12 cellular contexts compared by ENCODE assay signal in the genomic region with DNA sequence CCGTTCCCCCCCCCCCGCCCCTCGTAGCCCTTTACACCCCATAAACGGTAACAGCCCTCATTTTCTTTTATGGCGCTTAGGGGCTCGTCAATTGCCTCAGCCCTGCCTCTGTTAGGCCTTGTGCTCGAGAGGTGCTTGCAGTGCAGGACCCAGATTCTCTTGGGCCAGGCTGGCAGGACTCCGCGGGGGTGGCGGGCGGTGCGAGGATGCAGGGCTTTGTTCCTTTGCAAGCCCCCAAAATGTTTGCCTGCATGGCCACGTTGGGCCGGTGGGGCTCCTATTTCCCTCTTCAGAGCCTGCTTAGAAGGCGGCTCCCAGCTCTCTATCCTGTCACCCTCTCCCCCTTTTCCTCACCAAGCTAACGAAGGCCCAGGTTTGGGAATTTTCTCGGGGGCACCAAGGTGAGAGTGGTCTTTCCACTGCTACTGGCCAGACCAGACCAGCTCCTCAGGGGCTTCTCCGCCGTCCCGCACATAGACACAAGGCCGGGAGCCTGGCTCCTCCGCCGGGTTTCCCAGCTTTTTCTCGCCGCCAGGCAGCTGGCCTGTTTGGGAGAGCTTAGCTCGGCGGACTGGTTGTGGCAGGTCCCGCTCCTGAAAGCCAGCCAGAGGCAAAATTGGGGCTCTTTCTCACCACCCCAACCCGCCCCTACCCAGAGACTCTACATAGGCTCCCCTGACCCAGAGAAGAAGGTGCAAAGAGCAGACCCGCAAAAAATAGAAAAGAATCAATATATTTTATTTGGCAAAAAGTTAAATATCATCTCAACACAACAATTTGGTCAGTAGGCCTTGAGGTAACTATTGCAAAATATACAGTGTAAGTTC. TPM values are rescaled to one million over a fixed set of nuclear protein-coding genes. Genes with fewer than 3 reads are reported as not detected.
DNase-seq lines count a peak whose midpoint lies in the region; ATAC-seq and TF ChIP-seq lines count a peak whose summit lies in the region.
"Had no signal": no experiment of that assay in that cellular context is flagged by ENCODE, and none has a peak within 500 bp of the region (broad histone marks: within the 10 kb centered on the region; RNA-seq: fewer than 3 reads in every experiment).

No MANE protein-coding gene starts in this region.

- no peak for ATAC-seq in psoas muscle

- H3K36me3 ChIP-seq in psoas muscle (ENCODE audit: insufficient read depth in 1 of 2, low read depth in 1 of 2), result no peaks in the 10 kb centered on the region

- peak overlapping the region; percentile 86 for H3K27ac ChIP-seq in psoas muscle

- 63 to 68% (median 63%) methylated on average over 24 to 30 of the region's 30 CpGs for WGBS in psoas muscle, 3 donors

- no peaks in the 10 kb centered on the region for H3K9me3 ChIP-seq in psoas muscle

- no peaks in the 10 kb centered on the region for H3K27me3 ChIP-seq in psoas muscle (ENCODE audit: insufficient read depth in 3 of 3, low read length in 2 of 3)

- no peak for TF ChIP-seq CTCF in foreskin fibroblast (IDR thresholded peaks at IDR 0.05; ENCODE audit: low read depth, low read length)
- no peak for TF ChIP-seq CTCF in psoas muscle (IDR thresholded peaks at IDR 0.05)

- peaks cover 18% of the 10 kb centered on the region for H3K4me1 ChIP-seq in psoas muscle

- in situ Hi-C loops in Caki2 (cut with HindIII; ENCODE audit: low pct_unique_long_range_greater_than_20kb, low sequenced_read_pairs), result loop anchor here (5.0 kb wide), 1 partner anchor 35 kb away; no protein-coding TSS in a partner anchor

- H3K4me3 ChIP-seq in foreskin fibroblast (ENCODE audit: low read depth in 1 of 2, low read length in 2 of 2) (peak overlapping the region; percentile 59 to 93), psoas muscle (peak overlapping the region; percentile 79)

- intact Hi-C loops in psoas muscle (cut with DNase I), result loop anchor here (2.0 to 10.0 kb wide), 9 partner anchors 309 to 1597 kb away; a partner anchor contains a TSS

- DNase-seq in Caki2 (ENCODE audit: low read depth) (peak; percentile 62), LoVo (ENCODE audit: low spot score) (peak; percentile 43), foreskin fibroblast (no peak), psoas muscle (peak in 1 of 2 donors; percentile 59), NCI-H1048 (lab: John Stamatoyannopoulos, UW) (no peak), Kasumi-1 (lab: John Stamatoyannopoulos, UW) (no peak), activated gamma-delta T cell treated with Interleukin-2 at 50 U/mL for 16 hours (no peak), SW 1271 (lab: John Stamatoyannopoulos, UW) (no peak)
- DNase-seq: NCI-H82; stimulated activated CD4-positive, alpha-beta T cell treated with anti-CD3 and anti-CD28 coated beads, Interleukin-2, amount 100 ng/mL, for 48 hours; trophoblast cell had no signal

RNA-seq across cellular contexts. Expression of a gene that starts 3.4 kb away (rescaled TPM):
- total RNA-seq in Caki2 (2014; rRNA removed; shearing (Covaris generic); ENCODE audit: low replicate concordance), result 46.9 and 62.2 TPM in 2 replicates
- 10 to 100 TPM in 1 of 4 donors, 1 to 10 TPM in 1, under 1 TPM in 1, not detected in 1; 0.81 to 19.9 (median 4.9) TPM for total RNA-seq in psoas muscle
- polyA plus RNA-seq in psoas muscle, result 10 to 100 TPM; 13.8 to 55.9 (median 18.2) TPM

RNA-seq across cellular contexts. Expression of a gene that starts 5.5 kb away (rescaled TPM):
- total RNA-seq in Caki2 (2014; rRNA removed; shearing (Covaris generic); ENCODE audit: low replicate concordance), result 5.1 TPM in 1 of 2 replicates, not detected in the other
- total RNA-seq in psoas muscle, result 1 to 10 TPM; 4.7 to 8.4 (median 6.7) TPM
- 10 to 100 TPM in 1 of 3 donors, 1 to 10 TPM in 2; 2.9 to 10.2 (median 6.2) TPM for polyA plus RNA-seq in psoas muscle
- polyA plus RNA-seq: liver had no signal

RNA-seq across cellular contexts. Expression of a gene that starts 9.6 kb away (rescaled TPM):
- 3.3 and 32.9 TPM in 2 replicates for total RNA-seq in Caki2 (2014; rRNA removed; shearing (Covaris generic); ENCODE audit: low replicate concordance)
- total RNA-seq in psoas muscle, result 1 to 10 TPM; 3.3 to 5.6 (median 4.2) TPM
- polyA plus RNA-seq in psoas muscle, result 1 to 10 TPM in 1 of 3 donors, under 1 TPM in 2; 0.65 to 2.6 (median 0.97) TPM

RNA-seq across cellular contexts. Expression of a gene that starts 12.2 kb away (rescaled TPM):
- 22.1 and 31.5 TPM in 2 replicates for total RNA-seq in Caki2 (2014; rRNA removed; shearing (Covaris generic); ENCODE audit: low replicate concordance)
- total RNA-seq in psoas muscle, result 10 to 100 TPM in 2 of 4 donors, under 1 TPM in 1, not detected in 1; 0.81 to 34.3 (median 19.2) TPM
- polyA plus RNA-seq in psoas muscle, result 10 to 100 TPM; 17.2 to 77.5 (median 32.0) TPM

RNA-seq across cellular contexts. Expression of a gene that starts 14.4 kb away (rescaled TPM):
- 0.96 and 1.2 TPM in 2 replicates for total RNA-seq in Caki2 (2014; rRNA removed; shearing (Covaris generic); ENCODE audit: low replicate concordance)
- total RNA-seq in psoas muscle, result 1 to 10 TPM; 2.5 to 3.7 (median 3.1) TPM
- 1 to 10 TPM in 2 of 3 donors, under 1 TPM in 1; 0.64 to 3.2 (median 1.5) TPM for polyA plus RNA-seq in psoas muscle
- polyA plus RNA-seq: liver had no signal

Comparison
In these comparisons a context has a peak if more than half of its experiments do, and no peak if none do; other contexts are left out.
1. DNase-seq: peak in Caki2 (single experiment) and LoVo (single experiment); none in foreskin fibroblast (0 of 2), NCI-H1048 (single experiment), Kasumi-1 (0 of 2), activated gamma-delta T cell treated with Interleukin-2 at 50 U/mL for 16 hours (single experiment) and SW 1271 (0 of 2).